ENCODE assay signal across 22 cellular contexts in the genomic region with DNA sequence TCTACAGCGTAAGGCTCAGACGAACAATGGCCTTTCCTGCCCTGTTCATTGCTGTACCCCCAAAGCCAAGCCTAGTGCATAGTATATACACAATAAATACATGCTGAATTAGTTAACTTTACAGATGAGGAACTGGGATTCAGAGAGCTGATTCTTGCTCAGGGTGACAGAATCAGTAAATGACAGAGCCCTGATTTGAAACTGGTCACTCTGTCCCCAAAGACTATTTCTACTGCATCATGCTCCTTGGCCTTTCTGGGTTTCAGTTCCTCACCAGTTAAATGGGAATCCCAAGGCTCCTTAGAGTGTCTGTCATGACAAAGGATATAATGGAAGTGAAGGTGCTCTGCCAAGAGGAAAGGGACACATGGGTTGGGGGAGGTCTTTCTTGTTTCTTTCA. TPM values are rescaled to one million over a fixed set of nuclear protein-coding genes. Genes with fewer than 3 reads are reported as not detected.
DNase-seq lines count a peak whose midpoint lies in the region; ATAC-seq, FAIRE-seq and TF ChIP-seq lines count a peak whose summit lies in the region.
"Had no signal": no experiment of that assay in that cellular context is flagged by ENCODE, and none has a peak within 500 bp of the region (broad histone marks: within the 10 kb centered on the region; RNA-seq: fewer than 3 reads in every experiment).

No MANE protein-coding gene starts in this region.

- peaks cover 13% of the 10 kb centered on the region for H3K27me3 ChIP-seq in adipocyte (replicated peaks; ENCODE audit: control insufficient read depth, insufficient read depth, low read length)

- peaks cover 20% of the 10 kb centered on the region for H3K4me1 Mint-ChIP-seq in glutamatergic neuron (ENCODE audit: low read depth, unreplicated experiment)
- peaks cover 4 to 6% of the 10 kb centered on the region in 2 donors for H3K4me1 Mint-ChIP-seq in stimulated activated naive B cell treated with anti-CD40 and anti-IgM and Interleukin-4, amounts not matched to agents 10 μg/mL and 1 μg/mL and 100 μg/mL, for 72 hours
- H3K4me1 Mint-ChIP-seq: CD4-positive, CD25-positive, alpha-beta regulatory T cell had no signal

- no peak for TF ChIP-seq POLR2A in GM12891 (IDR thresholded peaks at IDR 0.05; ENCODE audit: low read depth, low read length)

- H3K4me1 ChIP-seq in adipocyte (ENCODE audit: control insufficient read depth, insufficient read depth, low read length): no peaks in the 10 kb centered on the region

- no peaks in the 10 kb centered on the region for H3K36me3 Mint-ChIP-seq in glutamatergic neuron (ENCODE audit: unreplicated experiment)
- H3K36me3 Mint-ChIP-seq in stimulated activated naive B cell treated with anti-CD40 and anti-IgM and Interleukin-4, amounts not matched to agents 10 μg/mL and 1 μg/mL and 100 μg/mL, for 72 hours: no peaks in the 10 kb centered on the region
- H3K36me3 Mint-ChIP-seq: CD4-positive, CD25-positive, alpha-beta regulatory T cell; CD8-positive, alpha-beta T cell had no signal

- no peaks in the 10 kb centered on the region for H3K27me3 Mint-ChIP-seq in glutamatergic neuron (ENCODE audit: unreplicated experiment)
- peaks cover 12 to 16% of the 10 kb centered on the region in 2 donors for H3K27me3 Mint-ChIP-seq in stimulated activated naive B cell treated with anti-CD40 and anti-IgM and Interleukin-4, amounts not matched to agents 10 μg/mL and 1 μg/mL and 100 μg/mL, for 72 hours
- H3K27me3 Mint-ChIP-seq: CD4-positive, CD25-positive, alpha-beta regulatory T cell had no signal

- no peak overlapping the region for H3K27ac Mint-ChIP-seq in glutamatergic neuron (ENCODE audit: unreplicated experiment)
- no peak overlapping the region for H3K27ac Mint-ChIP-seq in stimulated activated naive B cell treated with anti-CD40 and anti-IgM and Interleukin-4, amounts not matched to agents 10 μg/mL and 1 μg/mL and 100 μg/mL, for 72 hours
- H3K27ac Mint-ChIP-seq: CD4-positive, CD25-positive, alpha-beta regulatory T cell; CD8-positive, alpha-beta T cell had no signal

- H3K4me3 ChIP-seq in adipocyte (ENCODE audit: low read length): no peak overlapping the region
- H3K4me3 ChIP-seq: A549, GM23248 had no signal

- peak; percentile 76 to 82 for ATAC-seq in stimulated activated naive B cell treated with anti-CD40 and anti-IgM and Interleukin-4, amounts not matched to agents 10 μg/mL and 1 μg/mL and 100 μg/mL, for 72 hours (replicated peaks)
- ATAC-seq in GM21526 (IDR thresholded peaks at IDR 0.05; ENCODE audit: low FRiP score, unreplicated experiment): no peak
- ATAC-seq: A549; CD8-positive, alpha-beta T cell; HCT116 had no signal

- TF ChIP-seq CTCF in glutamatergic neuron (IDR thresholded peaks at IDR 0.05; ENCODE audit: partially characterized antibody, unreplicated experiment): no peak

- FAIRE-seq in GM12891 (lab: Jason Lieb, UNC): no peak
- FAIRE-seq: A549, G401.6, GM18507, H1 had no signal

- H3K9ac ChIP-seq in adipocyte (ENCODE audit: low read length): peak overlapping the region; percentile 4
- H3K9ac ChIP-seq: GM23248 had no signal

- H3K9me3 ChIP-seq in adipocyte (ENCODE audit: control insufficient read depth, low read length): no peaks in the 10 kb centered on the region
- H3K9me3 ChIP-seq: A549, Caco-2 had no signal

- peaks cover 6% of the 10 kb centered on the region for H3K9me3 Mint-ChIP-seq in glutamatergic neuron (ENCODE audit: unreplicated experiment)
- H3K9me3 Mint-ChIP-seq in stimulated activated naive B cell treated with anti-CD40 and anti-IgM and Interleukin-4, amounts not matched to agents 10 μg/mL and 1 μg/mL and 100 μg/mL, for 72 hours: no peaks in the 10 kb centered on the region
- H3K9me3 Mint-ChIP-seq: CD4-positive, CD25-positive, alpha-beta regulatory T cell; CD8-positive, alpha-beta T cell had no signal

- H3K4me3 Mint-ChIP-seq in glutamatergic neuron (ENCODE audit: unreplicated experiment): peak overlapping the region; percentile 4
- H3K4me3 Mint-ChIP-seq in stimulated activated naive B cell treated with anti-CD40 and anti-IgM and Interleukin-4, amounts not matched to agents 10 μg/mL and 1 μg/mL and 100 μg/mL, for 72 hours: no peak overlapping the region
- H3K4me3 Mint-ChIP-seq: CD4-positive, CD25-positive, alpha-beta regulatory T cell; CD8-positive, alpha-beta T cell had no signal

- H3K36me3 ChIP-seq in adipocyte (ENCODE audit: control insufficient read depth, insufficient read depth, low read length, severe bottlenecking): no peaks in the 10 kb centered on the region

- DNase-seq in GM12891 (ENCODE audit: insufficient read length, low spot score): no peak
- no peak for DNase-seq in adipocyte (ENCODE audit: low read depth)
- DNase-seq in glutamatergic neuron: no peak
- no peak for DNase-seq in stimulated activated naive B cell treated with anti-CD40 and anti-IgM and Interleukin-4, amounts not matched to agents 10 μg/mL and 1 μg/mL and 100 μg/mL, for 72 hours
- no peak for DNase-seq in AML-193 (lab: John Stamatoyannopoulos, UW)
- no peak for DNase-seq in epidermal melanocyte (ENCODE audit: insufficient read length, low spot score)
- DNase-seq: 8988T; ACHN; C1 segment of cervical spinal cord; Caco-2; CD4-positive, CD25-positive, alpha-beta regulatory T cell; CD8-positive, alpha-beta T cell; DMS153; DND-41; GM23248; H7 had no signal

TF ChIP-seq in GM12891, 5 proteins besides CTCF, POLR2A, EP300 and RAD21:
- TF ChIP-seq TAF1 (IDR thresholded peaks at IDR 0.05; ENCODE audit: low read depth, low read length) (no peak), POLR2AphosphoS5 (IDR thresholded peaks at IDR 0.05; ENCODE audit: low read depth, low read length) (no peak), SPI1 (IDR thresholded peaks at IDR 0.05; ENCODE audit: low read depth, low read length) (peak; percentile 73)

RNA-seq across cellular contexts. Expression of gene TSKU, which starts 50.5 kb away (rescaled TPM):
- polyA plus RNA-seq in GM12891 (2012; ENCODE audit: low read depth, missing spikeins): 0.62 TPM
- 29.2 TPM for total RNA-seq in glutamatergic neuron (ENCODE audit: unreplicated experiment)
- total RNA-seq: CD4-positive, CD25-positive, alpha-beta regulatory T cell; CD8-positive, alpha-beta T cell had no signal
- polyA plus RNA-seq: CD4-positive, CD25-positive, alpha-beta regulatory T cell had no signal
